Comparison of ENCODE assay signal across 17 cellular contexts in the genomic region with DNA sequence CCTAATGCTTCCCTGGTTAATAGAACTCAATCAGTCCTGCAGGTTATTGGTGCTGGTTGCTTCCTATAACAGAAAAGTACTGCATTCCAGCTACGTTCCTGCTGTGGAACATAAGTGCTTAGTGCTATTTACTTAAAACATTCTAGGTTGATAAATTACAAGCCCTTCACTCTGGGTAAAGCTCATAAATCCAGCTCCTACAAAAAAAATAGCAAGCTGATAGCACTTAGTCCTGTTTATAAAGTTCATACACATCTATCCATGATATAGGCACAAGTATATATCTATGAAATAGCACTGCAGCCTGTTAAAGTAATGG.
"Had no signal": no experiment of that assay in that cellular context is flagged by ENCODE, and none has a peak within 500 bp of the region (broad histone marks: within the 10 kb centered on the region; RNA-seq: fewer than 3 reads in every experiment).

No MANE protein-coding gene starts in this region.

- H3K27me3 Mint-ChIP-seq: activated CD4-positive, alpha-beta T cell treated with anti-CD3 and anti-CD28 coated beads, Interleukin-2, amount 10 ng/mL, durations not matched to agents 24 days and 14 days; activated CD8-positive, alpha-beta T cell treated with anti-CD3 and anti-CD28 coated beads for 36 hours; activated naive CD8-positive, alpha-beta T cell treated with anti-CD3 and anti-CD28 coated beads, Interleukin-2, amount 50 U/mL, for 24 hours; activated T-cell treated with anti-CD3 and anti-CD28 coated beads, Interleukin-2, amount 50 U/mL, for 24 hours; stimulated activated memory B cell treated with anti-CD40 and anti-IgM and Interleukin-4, amounts not matched to agents 10 μg/mL and 1 μg/mL and 100 μg/mL, for 72 hours had no signal

- H3K27me3 ChIP-seq: breast epithelium, esophagus muscularis mucosa, sigmoid colon had no signal

- H3K9me3 ChIP-seq: breast epithelium, esophagus muscularis mucosa, sigmoid colon, thoracic aorta had no signal

- H3K4me3 ChIP-seq: breast epithelium, esophagus muscularis mucosa, sigmoid colon, thoracic aorta had no signal

- H3K27ac Mint-ChIP-seq: activated CD4-positive, alpha-beta T cell treated with anti-CD3 and anti-CD28 coated beads, Interleukin-2, amount 10 ng/mL, durations not matched to agents 24 days and 14 days; activated CD8-positive, alpha-beta T cell treated with anti-CD3 and anti-CD28 coated beads for 36 hours; activated naive CD4-positive, alpha-beta T cell treated with anti-CD3 and anti-CD28 coated beads for 36 hours; activated naive CD8-positive, alpha-beta T cell treated with anti-CD3 and anti-CD28 coated beads, Interleukin-2, amount 50 U/mL, for 24 hours; activated T-cell treated with anti-CD3 and anti-CD28 coated beads, Interleukin-2, amount 50 U/mL, for 24 hours; nephron progenitor cell; stimulated activated memory B cell treated with anti-CD40 and anti-IgM and Interleukin-4, amounts not matched to agents 10 μg/mL and 1 μg/mL and 100 μg/mL, for 72 hours had no signal

- DNase-seq: activated CD4-positive, alpha-beta T cell treated with anti-CD3 and anti-CD28 coated beads, Interleukin-2, amount 10 ng/mL, durations not matched to agents 24 days and 14 days; activated CD8-positive, alpha-beta T cell treated with anti-CD3 and anti-CD28 coated beads for 36 hours; activated naive CD4-positive, alpha-beta T cell treated with anti-CD3 and anti-CD28 coated beads for 36 hours; activated naive CD8-positive, alpha-beta T cell treated with anti-CD3 and anti-CD28 coated beads, Interleukin-2, amount 50 U/mL, for 24 hours; activated T-cell treated with anti-CD3 and anti-CD28 coated beads, Interleukin-2, amount 50 U/mL, for 24 hours; anterior cingulate cortex; cortex of kidney; islet precursor cell; left colon; midbrain; nephron progenitor cell; sigmoid colon; stimulated activated CD4-positive, alpha-beta T cell treated with anti-CD3 and anti-CD28 coated beads, Interleukin-4, amount 100 ng/mL, for 4 hours had no signal

- ATAC-seq: activated CD8-positive, alpha-beta T cell treated with anti-CD3 and anti-CD28 coated beads for 36 hours; activated naive CD8-positive, alpha-beta T cell treated with anti-CD3 and anti-CD28 coated beads, Interleukin-2, amount 50 U/mL, for 24 hours; left colon; stimulated activated memory B cell treated with anti-CD40 and anti-IgM and Interleukin-4, amounts not matched to agents 10 μg/mL and 1 μg/mL and 100 μg/mL, for 72 hours had no signal

- H3K36me3 ChIP-seq: breast epithelium, esophagus muscularis mucosa, sigmoid colon, thoracic aorta had no signal

- H3K9me3 Mint-ChIP-seq: activated CD4-positive, alpha-beta T cell treated with anti-CD3 and anti-CD28 coated beads, Interleukin-2, amount 10 ng/mL, durations not matched to agents 24 days and 14 days; activated CD8-positive, alpha-beta T cell treated with anti-CD3 and anti-CD28 coated beads for 36 hours; activated naive CD4-positive, alpha-beta T cell treated with anti-CD3 and anti-CD28 coated beads for 36 hours; activated naive CD8-positive, alpha-beta T cell treated with anti-CD3 and anti-CD28 coated beads, Interleukin-2, amount 50 U/mL, for 24 hours; activated T-cell treated with anti-CD3 and anti-CD28 coated beads, Interleukin-2, amount 50 U/mL, for 24 hours; nephron progenitor cell; stimulated activated memory B cell treated with anti-CD40 and anti-IgM and Interleukin-4, amounts not matched to agents 10 μg/mL and 1 μg/mL and 100 μg/mL, for 72 hours had no signal

- H3K27ac ChIP-seq: breast epithelium, esophagus muscularis mucosa, thoracic aorta had no signal

- H3K4me3 Mint-ChIP-seq: activated CD4-positive, alpha-beta T cell treated with anti-CD3 and anti-CD28 coated beads, Interleukin-2, amount 10 ng/mL, durations not matched to agents 24 days and 14 days; activated CD8-positive, alpha-beta T cell treated with anti-CD3 and anti-CD28 coated beads for 36 hours; activated naive CD4-positive, alpha-beta T cell treated with anti-CD3 and anti-CD28 coated beads for 36 hours; activated naive CD8-positive, alpha-beta T cell treated with anti-CD3 and anti-CD28 coated beads, Interleukin-2, amount 50 U/mL, for 24 hours; activated T-cell treated with anti-CD3 and anti-CD28 coated beads, Interleukin-2, amount 50 U/mL, for 24 hours; nephron progenitor cell; stimulated activated memory B cell treated with anti-CD40 and anti-IgM and Interleukin-4, amounts not matched to agents 10 μg/mL and 1 μg/mL and 100 μg/mL, for 72 hours had no signal

- H3K36me3 Mint-ChIP-seq: stimulated activated memory B cell treated with anti-CD40 and anti-IgM and Interleukin-4, amounts not matched to agents 10 μg/mL and 1 μg/mL and 100 μg/mL, for 72 hours had no signal
